In the genomic region with DNA sequence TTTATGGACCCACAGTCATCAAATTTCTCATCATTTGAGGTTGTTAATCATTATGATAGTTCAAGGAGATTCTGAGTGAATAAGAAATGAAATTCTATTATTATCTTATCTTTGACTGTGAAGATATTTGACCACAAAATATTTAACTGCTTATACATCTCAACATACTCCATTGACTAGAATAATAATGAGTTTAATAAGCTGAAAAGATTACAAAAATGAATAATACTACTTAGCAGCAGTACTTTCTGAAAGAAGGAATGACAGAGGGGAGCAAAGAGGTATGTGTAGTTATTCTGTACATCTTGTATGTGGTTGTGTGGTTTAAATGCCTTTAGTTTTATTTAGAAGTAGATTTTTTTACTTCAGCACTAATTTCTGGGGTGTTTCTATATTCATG, we compare ENCODE assay signal across 28 cellular contexts.
"Had no signal": no experiment of that assay in that cellular context is flagged by ENCODE, and none has a peak within 500 bp of the region (broad histone marks: within the 10 kb centered on the region; RNA-seq: fewer than 3 reads in every experiment).

No MANE protein-coding gene starts in this region.

- FAIRE-seq: small intestine had no signal

- H3K9ac ChIP-seq: neural progenitor cell, parathyroid adenoma had no signal

- H3K36me3 ChIP-seq: neural progenitor cell, ovary, right lobe of liver, sigmoid colon, stomach, thoracic aorta, thyroid gland, tibial nerve, upper lobe of right lung, uterus had no signal

- H3K4me2 ChIP-seq: neural progenitor cell had no signal

- H3K4me3 ChIP-seq: neural progenitor cell, ovary, psoas muscle, right lobe of liver, sigmoid colon, stomach, thoracic aorta, thyroid gland, tibial nerve, upper lobe of right lung, uterus had no signal

- H3K27ac ChIP-seq: neural progenitor cell, ovary, parathyroid adenoma, psoas muscle, right lobe of liver, sigmoid colon, stomach, thoracic aorta, thyroid gland, tibial nerve, upper lobe of right lung, uterus had no signal

- H3K27ac Mint-ChIP-seq: natural killer cell; nephron; neural progenitor cell; progenitor cell of endocrine pancreas; stimulated activated effector memory CD8-positive, alpha-beta T cell treated with anti-CD3 and anti-CD28 coated beads, Interleukin-12 subunit alpha, Interleukin-12 subunit beta, amount 100 ng/mL, for 72 hours; stimulated activated naive B cell treated with anti-CD40 and anti-IgM and Interleukin-4, amounts not matched to agents 10 μg/mL and 1 μg/mL and 100 μg/mL, for 72 hours; stimulated activated naive CD8-positive, alpha-beta T cell treated with anti-CD3 and anti-CD28 coated beads, Interleukin-15, Interleukin-2, amounts not matched to agents 100 ng/mL and 50 ng/mL, for 24 hours had no signal

- H3K9me3 Mint-ChIP-seq: stimulated activated effector memory CD8-positive, alpha-beta T cell treated with anti-CD3 and anti-CD28 coated beads, Interleukin-12 subunit alpha, Interleukin-12 subunit beta, amount 100 ng/mL, for 72 hours; stimulated activated naive B cell treated with anti-CD40 and anti-IgM and Interleukin-4, amounts not matched to agents 10 μg/mL and 1 μg/mL and 100 μg/mL, for 72 hours had no signal

- H3K9me3 ChIP-seq: ovary, psoas muscle, right lobe of liver, sigmoid colon, stomach, thoracic aorta, thyroid gland, tibial nerve, upper lobe of right lung, uterus had no signal

- H3K4me3 Mint-ChIP-seq: natural killer cell; nephron; neural progenitor cell; stimulated activated effector memory CD8-positive, alpha-beta T cell treated with anti-CD3 and anti-CD28 coated beads, Interleukin-12 subunit alpha, Interleukin-12 subunit beta, amount 100 ng/mL, for 72 hours; stimulated activated naive B cell treated with anti-CD40 and anti-IgM and Interleukin-4, amounts not matched to agents 10 μg/mL and 1 μg/mL and 100 μg/mL, for 72 hours; stimulated activated naive CD8-positive, alpha-beta T cell treated with anti-CD3 and anti-CD28 coated beads, Interleukin-15, Interleukin-2, amounts not matched to agents 100 ng/mL and 50 ng/mL, for 24 hours had no signal

- H3K27me3 Mint-ChIP-seq: progenitor cell of endocrine pancreas; stimulated activated naive B cell treated with anti-CD40 and anti-IgM and Interleukin-4, amounts not matched to agents 10 μg/mL and 1 μg/mL and 100 μg/mL, for 72 hours; stimulated activated naive CD8-positive, alpha-beta T cell treated with anti-CD3 and anti-CD28 coated beads, Interleukin-15, Interleukin-2, amounts not matched to agents 100 ng/mL and 50 ng/mL, for 24 hours had no signal

- H2AFZ ChIP-seq: neural progenitor cell, parathyroid adenoma had no signal

- H3K4me1 Mint-ChIP-seq: natural killer cell; stimulated activated effector memory CD8-positive, alpha-beta T cell treated with anti-CD3 and anti-CD28 coated beads, Interleukin-12 subunit alpha, Interleukin-12 subunit beta, amount 100 ng/mL, for 72 hours; stimulated activated naive B cell treated with anti-CD40 and anti-IgM and Interleukin-4, amounts not matched to agents 10 μg/mL and 1 μg/mL and 100 μg/mL, for 72 hours had no signal

- H3K27me3 ChIP-seq: neural progenitor cell, ovary, right lobe of liver, sigmoid colon, stomach, thyroid gland, tibial nerve, upper lobe of right lung, uterus had no signal

- DNase-seq: natural killer cell; occipital lobe; ovary; posterior cingulate gyrus; psoas muscle; right cardiac atrium; right lobe of liver; sigmoid colon; small intestine; stimulated activated CD4-positive, alpha-beta T cell treated with anti-CD3 and anti-CD28 coated beads, Interleukin-15, amount 100 ng/mL, for 24 hours; stimulated activated CD4-positive, alpha-beta T cell treated with anti-CD3 and anti-CD28 coated beads, Interleukin-2, amount 100 ng/mL, for 24 hours; stimulated activated CD4-positive, alpha-beta T cell treated with anti-CD3 and anti-CD28 coated beads, Interleukin-2, amount 100 ng/mL, for 48 hours; stimulated activated CD4-positive, alpha-beta T cell treated with anti-CD3 and anti-CD28 coated beads, Interleukin-4, amount 100 ng/mL, for 24 hours; stimulated activated naive B cell treated with anti-CD40 and anti-IgM and Interleukin-4, amounts not matched to agents 10 μg/mL and 1 μg/mL and 100 μg/mL, for 72 hours; stimulated activated naive CD4-positive, alpha-beta T cell treated with Interleukin-2 at 50 U/mL for 16 hours; stomach; thyroid gland; trophoblast cell; upper lobe of right lung; uterus had no signal

- H3K4me1 ChIP-seq: neural progenitor cell, parathyroid adenoma, right lobe of liver, stomach, thyroid gland, tibial nerve, upper lobe of right lung, uterus had no signal

- H3K36me3 Mint-ChIP-seq: natural killer cell; neural progenitor cell; stimulated activated effector memory CD8-positive, alpha-beta T cell treated with anti-CD3 and anti-CD28 coated beads, Interleukin-12 subunit alpha, Interleukin-12 subunit beta, amount 100 ng/mL, for 72 hours; stimulated activated naive B cell treated with anti-CD40 and anti-IgM and Interleukin-4, amounts not matched to agents 10 μg/mL and 1 μg/mL and 100 μg/mL, for 72 hours had no signal
